In genomic region chr16:87203060-87203656, GRCh38 we compare ENCODE assay signal across 9 cellular contexts.
DNase-seq lines count a peak whose midpoint lies in the region; ATAC-seq and TF ChIP-seq lines count a peak whose summit lies in the region.
"Had no signal": no experiment of that assay in that cellular context is flagged by ENCODE, and none has a peak within 500 bp of the region (broad histone marks: within the 10 kb centered on the region; RNA-seq: fewer than 3 reads in every experiment).

No MANE protein-coding gene starts in this region.

- intact Hi-C loops in right cardiac atrium (cut with DNase I): loop anchor here in 1 of 4 donors (5.0 kb wide), 1 partner anchor 74 kb away; no protein-coding TSS in a partner anchor

- no peaks in the 10 kb centered on the region for H3K9me3 ChIP-seq in CD4-positive, CD25-positive, alpha-beta regulatory T cell (ENCODE audit: control insufficient read depth in 2 of 2, low read length in 2 of 2)
- H3K9me3 ChIP-seq in right cardiac atrium (ENCODE audit: control insufficient read depth, low read length) (no peaks in the 10 kb centered on the region), smooth muscle cell (replicated peaks; ENCODE audit: low read depth) (no peaks in the 10 kb centered on the region)

- H3K4me3 ChIP-seq in CD4-positive, CD25-positive, alpha-beta regulatory T cell (ENCODE audit: low read depth, low read length): no peak overlapping the region
- H3K4me3 ChIP-seq in right cardiac atrium (ENCODE audit: low read length) (no peak overlapping the region), smooth muscle cell (peak overlapping the region; percentile 24)
- H3K4me3 ChIP-seq: skin epidermis had no signal

- H3K4me2 ChIP-seq in smooth muscle cell: peak overlapping the region; percentile 67

- peak overlapping the region in 2 of 3 donors; percentile 42 to 74 for H3K27ac Mint-ChIP-seq in CD4-positive, CD25-positive, alpha-beta regulatory T cell
- H3K27ac Mint-ChIP-seq in activated naive CD8-positive, alpha-beta T cell treated with anti-CD3 and anti-CD28 coated beads, Interleukin-2, amount 10 ng/mL, durations not matched to agents 7 days and 5 days: no peak overlapping the region

- POLR2A ChIA-PET in activated naive CD8-positive, alpha-beta T cell treated with anti-CD3 and anti-CD28 coated beads, Interleukin-2, amount 10 ng/mL, durations not matched to agents 7 days and 5 days (lab: Charles Lee): interaction anchor here (0.6 kb wide), 1 partner anchor 93 kb away, joined by 5 read pairs; no protein-coding TSS in a partner anchor

- peak overlapping the region; percentile 79 for H2AFZ ChIP-seq in smooth muscle cell (ENCODE audit: low read depth)

- no peaks in the 10 kb centered on the region for H3F3A ChIP-seq in smooth muscle cell (ENCODE audit: low read depth)

- H3K9ac ChIP-seq in smooth muscle cell (ENCODE audit: low read depth): no peak overlapping the region

- peaks cover 9% of the 10 kb centered on the region for H3K27me3 Mint-ChIP-seq in CD4-positive, CD25-positive, alpha-beta regulatory T cell
- peaks cover 10% of the 10 kb centered on the region for H3K27me3 Mint-ChIP-seq in activated naive CD8-positive, alpha-beta T cell treated with anti-CD3 and anti-CD28 coated beads, Interleukin-2, amount 10 ng/mL, durations not matched to agents 7 days and 5 days

- no peak overlapping the region for H3K4me3 Mint-ChIP-seq in CD4-positive, CD25-positive, alpha-beta regulatory T cell
- H3K4me3 Mint-ChIP-seq in activated naive CD8-positive, alpha-beta T cell treated with anti-CD3 and anti-CD28 coated beads, Interleukin-2, amount 10 ng/mL, durations not matched to agents 7 days and 5 days: no peak overlapping the region

- H3K36me3 Mint-ChIP-seq in CD4-positive, CD25-positive, alpha-beta regulatory T cell: no peaks in the 10 kb centered on the region
- no peaks in the 10 kb centered on the region for H3K36me3 Mint-ChIP-seq in activated naive CD8-positive, alpha-beta T cell treated with anti-CD3 and anti-CD28 coated beads, Interleukin-2, amount 10 ng/mL, durations not matched to agents 7 days and 5 days

- no peaks in the 10 kb centered on the region for H3K36me3 ChIP-seq in CD4-positive, CD25-positive, alpha-beta regulatory T cell (ENCODE audit: control insufficient read depth, insufficient read depth, low read length)
- H3K36me3 ChIP-seq in smooth muscle cell (ENCODE audit: low read depth): no peaks in the 10 kb centered on the region

- H3K27me3 ChIP-seq in CD4-positive, CD25-positive, alpha-beta regulatory T cell (ENCODE audit: control insufficient read depth, insufficient read depth, low read length): no peaks in the 10 kb centered on the region
- H3K27me3 ChIP-seq in right cardiac atrium (ENCODE audit: control insufficient read depth, insufficient read depth) (no peaks in the 10 kb centered on the region), smooth muscle cell (ENCODE audit: low read depth) (no peaks in the 10 kb centered on the region)

- peak; percentile 90 for TF ChIP-seq CTCF in smooth muscle cell (IDR thresholded peaks at IDR 0.05; ENCODE audit: borderline replicate concordance, insufficient read depth, poor library complexity, severe bottlenecking)

- no peaks in the 10 kb centered on the region for H3K79me2 ChIP-seq in smooth muscle cell (ENCODE audit: low read depth)

- no peaks in the 10 kb centered on the region for H3K4me1 ChIP-seq in CD4-positive, CD25-positive, alpha-beta regulatory T cell (ENCODE audit: control insufficient read depth, insufficient read depth, low read length, poor library complexity, severe bottlenecking)
- H3K4me1 ChIP-seq in right cardiac atrium (ENCODE audit: control insufficient read depth, insufficient read depth, low read length) (peaks cover 3% of the 10 kb centered on the region), smooth muscle cell (ENCODE audit: low read depth) (no peaks in the 10 kb centered on the region)

- DNase-seq in CD4-positive, CD25-positive, alpha-beta regulatory T cell: peak in 1 of 3 donors; percentile 58
- DNase-seq in HCEC 1CT: peak; percentile 85
- peak; percentile 71 for DNase-seq in activated naive CD8-positive, alpha-beta T cell treated with anti-CD3 and anti-CD28 coated beads, Interleukin-2, amount 10 ng/mL, durations not matched to agents 7 days and 5 days
- DNase-seq in right cardiac atrium: peak; percentile 57 to 89 (median 85)
- peak; percentile 23 for DNase-seq in smooth muscle cell (lab: John Stamatoyannopoulos, UW; ENCODE audit: unreplicated experiment)
- no peak for DNase-seq in hippocampal formation (lab: John Stamatoyannopoulos, UW)
- DNase-seq in NCI-H2171 treated with DMSO at 0.1 percent for 48 hours (lab: John Stamatoyannopoulos, UW): no peak

- 13% methylated on average over 10 of the region's 11 CpGs for WGBS in right cardiac atrium
- 8% methylated on average over 11 of the region's 11 CpGs for WGBS in smooth muscle cell (ENCODE audit: low lambda C conversion rate)

- ATAC-seq in CD4-positive, CD25-positive, alpha-beta regulatory T cell (ENCODE audit: low read depth in 2 of 2): no peak
- ATAC-seq in activated naive CD8-positive, alpha-beta T cell treated with anti-CD3 and anti-CD28 coated beads, Interleukin-2, amount 10 ng/mL, durations not matched to agents 7 days and 5 days (ENCODE audit: low read depth): peak; percentile 65
- peak; percentile 57 to 61 for ATAC-seq in right cardiac atrium

- no peaks in the 10 kb centered on the region for H3K9me3 Mint-ChIP-seq in CD4-positive, CD25-positive, alpha-beta regulatory T cell
- H3K9me3 Mint-ChIP-seq in activated naive CD8-positive, alpha-beta T cell treated with anti-CD3 and anti-CD28 coated beads, Interleukin-2, amount 10 ng/mL, durations not matched to agents 7 days and 5 days: peaks cover 1% of the 10 kb centered on the region

- peaks cover 0 to 2% (median 0%) of the 10 kb centered on the region in 4 donors for H3K4me1 Mint-ChIP-seq in CD4-positive, CD25-positive, alpha-beta regulatory T cell
- no peaks in the 10 kb centered on the region for H3K4me1 Mint-ChIP-seq in activated naive CD8-positive, alpha-beta T cell treated with anti-CD3 and anti-CD28 coated beads, Interleukin-2, amount 10 ng/mL, durations not matched to agents 7 days and 5 days

- no peaks in the 10 kb centered on the region for H4K20me1 ChIP-seq in smooth muscle cell (ENCODE audit: low read depth)

- no peak overlapping the region for H3K27ac ChIP-seq in CD4-positive, CD25-positive, alpha-beta regulatory T cell (ENCODE audit: insufficient read depth, low read length, poor library complexity, severe bottlenecking)
- H3K27ac ChIP-seq in right cardiac atrium (ENCODE audit: low read length): no peak overlapping the region
- peak overlapping the region; percentile 49 for H3K27ac ChIP-seq in smooth muscle cell (ENCODE audit: low read depth)
- H3K27ac ChIP-seq: skin epidermis had no signal

TF ChIP-seq in PFSK-1, 5 proteins besides CTCF, POLR2A, EP300 and RAD21:
- no peak for TF ChIP-seq TAF1 (IDR thresholded peaks at IDR 0.05; ENCODE audit: borderline replicate concordance, insufficient read depth, low read length)
- TF ChIP-seq POLR2AphosphoS5 (IDR thresholded peaks at IDR 0.05; ENCODE audit: low read depth, low read length): no peak
- no peak for TF ChIP-seq REST (IDR thresholded peaks at IDR 0.05; ENCODE audit: insufficient read depth in 1 of 2, low read depth in 2 of 2, low read length in 2 of 2)
- TF ChIP-seq SIN3A (IDR thresholded peaks at IDR 0.05; ENCODE audit: borderline replicate concordance, insufficient read depth, low read length): no peak
- TF ChIP-seq FOXP2 (optimal IDR thresholded peaks at IDR 0.05; ENCODE audit: borderline replicate concordance, extremely low read depth, extremely low read length, insufficient read depth): peak; percentile 72

Comparison
In these comparisons a context has a peak if more than half of its experiments do, and no peak if none do; other contexts are left out.
1. ATAC-seq: peak in activated naive CD8-positive, alpha-beta T cell treated with anti-CD3 and anti-CD28 coated beads, Interleukin-2, amount 10 ng/mL, durations not matched to agents 7 days and 5 days (single experiment) and right cardiac atrium (2 of 2); none in CD4-positive, CD25-positive, alpha-beta regulatory T cell (0 of 2).
2. DNase-seq: peak in HCEC 1CT (single experiment), activated naive CD8-positive, alpha-beta T cell treated with anti-CD3 and anti-CD28 coated beads, Interleukin-2, amount 10 ng/mL, durations not matched to agents 7 days and 5 days (single experiment), right cardiac atrium (3 of 3) and smooth muscle cell (single experiment); none in hippocampal formation (0 of 2) and NCI-H2171 treated with DMSO at 0.1 percent for 48 hours (single experiment).